30 cellular contexts compared by ENCODE assay signal in the genomic region with DNA sequence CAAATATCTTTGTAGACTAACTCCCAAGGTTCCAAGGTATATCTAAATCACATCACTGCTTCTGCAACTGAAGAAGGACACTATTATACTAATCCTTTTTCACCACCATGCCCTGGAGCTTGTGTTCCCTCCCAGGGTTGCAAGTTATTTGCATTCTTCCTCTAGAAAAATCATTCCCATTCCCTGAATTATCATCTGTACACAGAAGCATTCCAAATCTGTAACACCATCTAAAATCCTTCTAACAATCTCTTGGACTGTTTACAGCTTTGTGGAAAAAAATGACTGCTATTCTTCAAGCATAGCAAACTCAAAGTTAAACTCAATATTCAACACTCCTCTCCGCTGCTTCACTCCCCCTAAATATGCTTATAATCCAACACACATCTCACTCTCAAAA.
"Had no signal": no experiment of that assay in that cellular context is flagged by ENCODE, and none has a peak within 500 bp of the region (broad histone marks: within the 10 kb centered on the region; RNA-seq: fewer than 3 reads in every experiment).

No MANE protein-coding gene starts in this region.

- H3K4me1 ChIP-seq: Peyer's patch, SJSA1 had no signal

- H3K4me3 Mint-ChIP-seq: T-cell had no signal

- H3K27ac Mint-ChIP-seq: T-cell had no signal

- H3K4me1 Mint-ChIP-seq: T-cell had no signal

- H3K9ac ChIP-seq: KMS-11 had no signal

- H3K4me2 ChIP-seq: KMS-11 had no signal

- H3K27ac ChIP-seq: KMS-11, Peyer's patch, SJSA1, SK-N-MC had no signal

- H3K27me3 ChIP-seq: Peyer's patch, SJSA1 had no signal

- H3K36me3 Mint-ChIP-seq: T-cell had no signal

- DNase-seq: Kasumi-1, KBM-7, MM.1S, MV-4-11, NCI-H1092, NCI-H1105, NCI-H1417 treated with DMSO at 0.1 percent for 48 hours, NCI-H1436 treated with DMSO at 0.1 percent for 48 hours, NCI-H1694 treated with DMSO at 0.1 percent for 48 hours, NCI-H187 treated with DMSO at 0.1 percent for 48 hours, NCI-H2029, NCI-H2081, NCI-H2171 treated with DMSO at 0.1 percent for 48 hours, NCI-H2227 treated with DMSO at 0.1 percent for 48 hours, NCI-H345, NCI-H446, NCI-H510A treated with DMSO at 0.1 percent for 48 hours, NCI-H524 treated with DMSO at 0.1 percent for 48 hours, NCI-H526 treated with DMSO at 0.1 percent for 48 hours, OCI-M1, PC-3, Peyer's patch, Right ventricle myocardium superior, RPMI8226, SHP77 treated with DMSO at 0.1 percent for 48 hours, T-cell had no signal

- H3K9me3 ChIP-seq: Peyer's patch, SJSA1 had no signal

- H3K4me3 ChIP-seq: Peyer's patch, SJSA1, SK-N-MC had no signal

- ATAC-seq: SK-N-SH treated with all-trans-retinoic acid at 6 μM for 48 hours, T-cell had no signal

- H3K36me3 ChIP-seq: Peyer's patch, SJSA1 had no signal

- H3K27me3 Mint-ChIP-seq: T-cell had no signal
